18 cellular contexts compared by ENCODE assay signal in genomic region chr1:118479351-118479750, GRCh38.
"Had no signal": no experiment of that assay in that cellular context is flagged by ENCODE, and none has a peak within 500 bp of the region (broad histone marks: within the 10 kb centered on the region; RNA-seq: fewer than 3 reads in every experiment).

No MANE protein-coding gene starts in this region.

- DNase-seq: activated CD4-positive, alpha-beta T cell treated with anti-CD3 and anti-CD28 coated beads for 1 hour; activated CD4-positive, alpha-beta T cell treated with anti-CD3 and anti-CD28 coated beads, Interleukin-2, amount 50 U/mL, for 4 hours; activated naive CD4-positive, alpha-beta T cell treated with anti-CD3 and anti-CD28 coated beads for 36 hours; activated naive CD8-positive, alpha-beta T cell treated with anti-CD3 and anti-CD28 coated beads, Interleukin-2, amount 50 U/mL, for 24 hours; activated T-cell treated with anti-CD3 and anti-CD28 coated beads for 4 hours; aorta; cortex of kidney; effector CD4-positive, alpha-beta T cell; esophagus squamous epithelium; hypothalamus; kidney; left ventricle myocardium inferior; mucosa of descending colon; naive thymus-derived CD4-positive, alpha-beta T cell; pancreas; sigmoid colon; stimulated activated CD4-positive, alpha-beta T cell treated with anti-CD3 and anti-CD28 coated beads, Interleukin-1b, Interleukin-23, amount 100 ng/mL, for 48 hours; thyroid gland had no signal
